In the genomic region with DNA sequence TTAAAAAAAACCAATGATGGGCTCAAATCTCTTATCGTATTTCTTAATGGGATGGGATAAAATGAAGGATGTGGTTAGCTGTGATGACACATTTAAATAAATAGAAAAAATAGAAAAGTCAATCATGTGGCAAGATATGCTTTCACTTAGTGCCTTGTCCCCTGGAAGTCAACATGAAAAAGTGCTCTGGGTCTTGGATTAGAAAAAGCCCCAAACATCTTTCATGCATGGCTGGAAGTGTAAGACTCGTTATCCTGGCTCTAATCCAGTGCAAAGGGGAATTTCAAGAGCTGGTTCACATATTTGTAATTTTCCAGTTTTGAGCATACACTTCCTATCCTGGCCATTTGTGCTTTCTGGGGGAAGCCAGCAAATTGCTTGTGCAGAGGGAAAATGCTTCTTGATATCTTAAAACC, we compare ENCODE assay signal across 10 cellular contexts.
DNase-seq lines count a peak whose midpoint lies in the region; ATAC-seq and TF ChIP-seq lines count a peak whose summit lies in the region.
"Had no signal": no experiment of that assay in that cellular context is flagged by ENCODE, and none has a peak within 500 bp of the region (broad histone marks: within the 10 kb centered on the region; RNA-seq: fewer than 3 reads in every experiment).

No MANE protein-coding gene starts in this region.

- H3K36me3 Mint-ChIP-seq in natural killer cell treated with Interleukin-12 subunit alpha and Interleukin-12 subunit beta and Interleukin-15 and Interleukin-18, amount 100 ng/mL, for 72 hours, result no peaks in the 10 kb centered on the region

- TF ChIP-seq CTCF in HFF-Myc (IDR thresholded peaks at IDR 0.05; ENCODE audit: low read depth, low read length, missing control alignments) (no peak), colonic mucosa (IDR thresholded peaks at IDR 0.05) (no peak), ascending aorta (IDR thresholded peaks at IDR 0.05) (no peak)

- intact Hi-C loops in colonic mucosa (cut with DNase I), result loop anchor here (10.0 kb wide), 1 partner anchor 569 kb away; no protein-coding TSS in a partner anchor
- intact Hi-C loops in ascending aorta (cut with DNase I), result no loop called here

- DNase-seq in ACHN, result peak; percentile 74
- DNase-seq in HFF-Myc (ENCODE audit: extremely low read depth, low read depth), result peak; percentile 59
- DNase-seq in adipocyte (ENCODE audit: low read depth), result peak; percentile 79
- DNase-seq in left lobe of liver (ENCODE audit: low spot score), result no peak
- DNase-seq in natural killer cell treated with Interleukin-12 subunit alpha and Interleukin-12 subunit beta and Interleukin-15 and Interleukin-18, amount 100 ng/mL, for 72 hours (ENCODE audit: low spot score), result no peak
- no peak for DNase-seq in colonic mucosa
- no peak for DNase-seq in ascending aorta (ENCODE audit: low spot score in 2 of 2)
- DNase-seq: testis had no signal

- H3K27ac Mint-ChIP-seq in natural killer cell treated with Interleukin-12 subunit alpha and Interleukin-12 subunit beta and Interleukin-15 and Interleukin-18, amount 100 ng/mL, for 72 hours, result no peak overlapping the region

- H3K27me3 Mint-ChIP-seq in natural killer cell treated with Interleukin-12 subunit alpha and Interleukin-12 subunit beta and Interleukin-15 and Interleukin-18, amount 100 ng/mL, for 72 hours, result peaks cover 13 to 34% of the 10 kb centered on the region in 2 donors

- H3K4me3 ChIP-seq in HFF-Myc (replicated peaks; ENCODE audit: low read depth, low read length) (no peak overlapping the region), adipocyte (ENCODE audit: low read length) (peak overlapping the region; percentile 56), colonic mucosa (no peak overlapping the region), ascending aorta (no peak overlapping the region)
- H3K4me3 ChIP-seq: ovary, testis had no signal

- H3K4me1 Mint-ChIP-seq in natural killer cell treated with Interleukin-12 subunit alpha and Interleukin-12 subunit beta and Interleukin-15 and Interleukin-18, amount 100 ng/mL, for 72 hours (ENCODE audit: low read depth in 2 of 2), result peaks cover 6% of the 10 kb centered on the region in 2 donors

- ATAC-seq in left lobe of liver (peak; percentile 23), HG02938 (IDR thresholded peaks at IDR 0.05; ENCODE audit: unreplicated experiment) (no peak)
- no peak for ATAC-seq in natural killer cell treated with Interleukin-12 subunit alpha and Interleukin-12 subunit beta and Interleukin-15 and Interleukin-18, amount 100 ng/mL, for 72 hours

- no peak overlapping the region for H3K4me3 Mint-ChIP-seq in natural killer cell treated with Interleukin-12 subunit alpha and Interleukin-12 subunit beta and Interleukin-15 and Interleukin-18, amount 100 ng/mL, for 72 hours

- H3K9me3 Mint-ChIP-seq in natural killer cell treated with Interleukin-12 subunit alpha and Interleukin-12 subunit beta and Interleukin-15 and Interleukin-18, amount 100 ng/mL, for 72 hours, result no peaks in the 10 kb centered on the region

- peaks cover 36% of the 10 kb centered on the region for H3K4me1 ChIP-seq in adipocyte (ENCODE audit: control insufficient read depth, insufficient read depth, low read length)
- H3K4me1 ChIP-seq in colonic mucosa, result no peaks in the 10 kb centered on the region
- peaks cover 0 to 17% of the 10 kb centered on the region in 2 donors for H3K4me1 ChIP-seq in ascending aorta
- H3K4me1 ChIP-seq: testis had no signal

- H3K9me3 ChIP-seq in adipocyte (ENCODE audit: control insufficient read depth, low read length) (peaks cover 3% of the 10 kb centered on the region), colonic mucosa (no peaks in the 10 kb centered on the region), ascending aorta (no peaks in the 10 kb centered on the region)
- H3K9me3 ChIP-seq: ovary, testis had no signal

- H3K9ac ChIP-seq in adipocyte (ENCODE audit: low read length) (peak overlapping the region; percentile 78), colonic mucosa (ENCODE audit: low read depth in 2 of 2, low read length in 2 of 2) (no peak overlapping the region)

- H3K36me3 ChIP-seq in adipocyte (ENCODE audit: control insufficient read depth, insufficient read depth, low read length, severe bottlenecking) (no peaks in the 10 kb centered on the region), colonic mucosa (no peaks in the 10 kb centered on the region), ascending aorta (no peaks in the 10 kb centered on the region)
- H3K36me3 ChIP-seq: ovary had no signal

- in situ Hi-C loops in ACHN (cut with HindIII; ENCODE audit: low pct_ligation_motif_present, low pct_unique_long_range_greater_than_20kb, low sequenced_read_pairs), result no loop called here

- H3K27ac ChIP-seq in colonic mucosa (no peak overlapping the region), ascending aorta (peak overlapping the region in 1 of 2 donors; percentile 22)

- H3K27me3 ChIP-seq in adipocyte (replicated peaks; ENCODE audit: control insufficient read depth, insufficient read depth, low read length) (no peaks in the 10 kb centered on the region), colonic mucosa (no peaks in the 10 kb centered on the region), ascending aorta (no peaks in the 10 kb centered on the region)
- H3K27me3 ChIP-seq: ovary, testis had no signal

Comparison
In these comparisons a context has a peak if more than half of its experiments do, and no peak if none do; other contexts are left out.
1. DNase-seq: peak in ACHN (single experiment), HFF-Myc (single experiment) and adipocyte (single experiment); none in left lobe of liver (single experiment), natural killer cell treated with Interleukin-12 subunit alpha and Interleukin-12 subunit beta and Interleukin-15 and Interleukin-18, amount 100 ng/mL, for 72 hours (single experiment), colonic mucosa (single experiment) and ascending aorta (0 of 2).